20 cellular contexts compared by ENCODE assay signal in genomic region chr4:17794730-17795129, GRCh38. TPM values are rescaled to one million over a fixed set of nuclear protein-coding genes. Genes with fewer than 3 reads are reported as not detected.
DNase-seq lines count a peak whose midpoint lies in the region; ATAC-seq, FAIRE-seq and TF ChIP-seq lines count a peak whose summit lies in the region.
"Had no signal": no experiment of that assay in that cellular context is flagged by ENCODE, and none has a peak within 500 bp of the region (broad histone marks: within the 10 kb centered on the region; RNA-seq: fewer than 3 reads in every experiment).

No MANE protein-coding gene starts in this region.

- H3K4me2 ChIP-seq in GM23338, result no peak overlapping the region
- H3K4me2 ChIP-seq: BLaER1 had no signal

- H3K36me3 ChIP-seq in GM23338 (ENCODE audit: insufficient read depth), result peaks cover 11% of the 10 kb centered on the region; the same call in 1 of the 2 replicates
- H3K36me3 ChIP-seq in mucosa of descending colon (ENCODE audit: low read depth), result no peaks in the 10 kb centered on the region

- intact Hi-C loops in mucosa of descending colon (cut with DNase I, micrococcal nuclease), result no loop called here

- no peaks in the 10 kb centered on the region for H3K4me1 Mint-ChIP-seq in GM23338

- H3K4me3 ChIP-seq in GM23338 (no peak overlapping the region), mucosa of descending colon (no peak overlapping the region)
- H3K4me3 ChIP-seq: BLaER1, GM12878, HAP-1 had no signal

- H3K27ac ChIP-seq in GM23338 (ENCODE audit: low read depth), result no peak overlapping the region
- H3K27ac ChIP-seq: BLaER1, C4-2B had no signal

- ATAC-seq in GM23338 (no peak), mucosa of descending colon (peak; percentile 63)
- ATAC-seq: CD8-positive, alpha-beta T cell; GM12878 had no signal

- TF ChIP-seq CTCF in GM23338 (conservative IDR thresholded peaks at IDR 0.05; ENCODE audit: low read depth in 2 of 2) (no peak), mucosa of descending colon (IDR thresholded peaks at IDR 0.05) (no peak)

- no peaks in the 10 kb centered on the region; the same call in 1 of the 2 replicates for H4K20me1 ChIP-seq in GM23338 (replicated peaks; ENCODE audit: insufficient read depth)

- H3K27me3 Mint-ChIP-seq in GM23338 (ENCODE audit: insufficient read depth, low read depth, poor library complexity), result no peaks in the 10 kb centered on the region
- H3K27me3 Mint-ChIP-seq: CD4-positive, CD25-positive, alpha-beta regulatory T cell had no signal

- H2AFZ ChIP-seq in GM23338, result no peak overlapping the region

- H3K27me3 ChIP-seq in GM23338 (ENCODE audit: insufficient read depth), result no peaks in the 10 kb centered on the region
- H3K27me3 ChIP-seq: BLaER1 had no signal

- no peaks in the 10 kb centered on the region for H3K79me2 ChIP-seq in GM23338 (replicated peaks; ENCODE audit: insufficient read depth)

- peaks cover 22% of the 10 kb centered on the region; the same call in 2 of the 3 replicates for H3K36me3 Mint-ChIP-seq in GM23338 (ENCODE audit: low read depth)

- H3K4me3 Mint-ChIP-seq in GM23338, result no peak overlapping the region
- H3K4me3 Mint-ChIP-seq: CD4-positive, CD25-positive, alpha-beta regulatory T cell; CD8-positive, alpha-beta T cell had no signal

- H3K9me2 ChIP-seq in GM23338 (ENCODE audit: insufficient read depth), result no peaks in the 10 kb centered on the region

- H3K27ac Mint-ChIP-seq in GM23338, result no peak overlapping the region
- H3K27ac Mint-ChIP-seq: CD8-positive, alpha-beta T cell had no signal

- H3K9me3 Mint-ChIP-seq in GM23338, result peaks cover 3% of the 10 kb centered on the region; the same call in 1 of the 3 replicates
- H3K9me3 Mint-ChIP-seq: CD8-positive, alpha-beta T cell had no signal

- H3K9me3 ChIP-seq in mucosa of descending colon, result no peaks in the 10 kb centered on the region
- H3K9me3 ChIP-seq: Caco-2, HAP-1 had no signal

- peak; percentile 10 for DNase-seq in GM23338 (ENCODE audit: low spot score)
- DNase-seq in mucosa of descending colon, result no peak
- DNase-seq in GM19240 (ENCODE audit: insufficient read length, low spot score), result no peak
- no peak for DNase-seq in OCI-M1 (lab: John Stamatoyannopoulos, UW)
- DNase-seq: Caco-2; CD4-positive, CD25-positive, alpha-beta regulatory T cell; CD8-positive, alpha-beta T cell; DMS153; DND-41; GDM1; GOT3 had no signal

- peak; percentile 37 for FAIRE-seq in G401.6 (lab: Jason Lieb, UNC)
- peak; percentile 24 for FAIRE-seq in islet of Langerhans (lab: Jason Lieb, UNC)
- FAIRE-seq: GM12878, GM19239, H54 had no signal

- H3F3A ChIP-seq in GM23338 (replicated peaks; ENCODE audit: low read depth), result no peaks in the 10 kb centered on the region

- no peaks in the 10 kb centered on the region for H3K4me1 ChIP-seq in GM23338 (ENCODE audit: insufficient read depth)
- H3K4me1 ChIP-seq in mucosa of descending colon (ENCODE audit: low read depth), result no peaks in the 10 kb centered on the region
- H3K4me1 ChIP-seq: BLaER1, Caco-2, HAP-1 had no signal

TF ChIP-seq in GM23338, 12 proteins besides CTCF, POLR2A, EP300 and RAD21 (continues in another document):
- no peak for TF ChIP-seq ETS1 (IDR thresholded peaks at IDR 0.05)
- no peak for TF ChIP-seq EZH2phosphoT487 (IDR thresholded peaks at IDR 0.05; ENCODE audit: unreplicated experiment)
- TF ChIP-seq STAT1 (IDR thresholded peaks at IDR 0.05; ENCODE audit: unreplicated experiment), result no peak
- no peak for TF ChIP-seq CREB1 (CRISPR knock-in tag; IDR thresholded peaks at IDR 0.05; ENCODE audit: low read depth)
- no peak for TF ChIP-seq ZNF114 (CRISPR knock-in tag; IDR thresholded peaks at IDR 0.05)
- no peak for TF ChIP-seq ZNF331 (CRISPR knock-in tag; IDR thresholded peaks at IDR 0.05; ENCODE audit: low read depth)
- TF ChIP-seq ZNF462 (CRISPR knock-in tag; IDR thresholded peaks at IDR 0.05), result no peak

RNA-seq across cellular contexts. Expression of gene FAM184B, which starts 13.3 kb away (rescaled TPM):
- 0.31 and 0.49 TPM in 2 replicates for total RNA-seq in GM23338 (2014; rRNA removed; shearing (Covaris generic))
- polyA plus RNA-seq in GM23338 (2016; fragmentation: Nextera tagmentation; extraction: Ambion mirVana), result 0.11 and 0.19 TPM in 2 replicates
- total RNA-seq in mucosa of descending colon, result under 1 TPM; 0.13 to 0.61 (median 0.41) TPM
- total RNA-seq: A172; Caco-2; CD4-positive, CD25-positive, alpha-beta regulatory T cell; CD8-positive, alpha-beta T cell had no signal
- polyA plus RNA-seq: GM12878 had no signal

RNA-seq across cellular contexts. Expression of gene DCAF16, which starts 15.8 kb away (rescaled TPM):
- total RNA-seq in GM23338 (2014; rRNA removed; shearing (Covaris generic)), result 42.8 and 46.3 TPM in 2 replicates
- 26.5 and 28.7 TPM in 2 replicates for polyA plus RNA-seq in GM23338 (2016; fragmentation: Nextera tagmentation; extraction: Ambion mirVana)
- total RNA-seq in mucosa of descending colon, result 10 to 100 TPM; 32.1 to 38.6 (median 33.3) TPM

RNA-seq across cellular contexts. Expression of gene NCAPG, which starts 16.0 kb away (rescaled TPM):
- total RNA-seq in GM23338 (2014; rRNA removed; shearing (Covaris generic)), result 40.9 and 45.8 TPM in 2 replicates
- polyA plus RNA-seq in GM23338 (2016; fragmentation: Nextera tagmentation; extraction: Ambion mirVana), result 18.7 and 24.4 TPM in 2 replicates
- 1 to 10 TPM; 3.0 to 9.7 (median 3.4) TPM for total RNA-seq in mucosa of descending colon
